8 cellular contexts compared by ENCODE assay signal in genomic region chr6:78867020-78867369, GRCh38. TPM values are rescaled to one million over a fixed set of nuclear protein-coding genes. Genes with fewer than 3 reads are reported as not detected.
DNase-seq lines count a peak whose midpoint lies in the region; ATAC-seq and TF ChIP-seq lines count a peak whose summit lies in the region.

No MANE protein-coding gene starts in this region.

- no peaks in the 10 kb centered on the region for H3K27me3 Mint-ChIP-seq in activated naive CD8-positive, alpha-beta T cell

- peak overlapping the region; percentile 98 for H3K4me3 Mint-ChIP-seq in activated naive CD8-positive, alpha-beta T cell

- H3K27ac Mint-ChIP-seq in activated naive CD8-positive, alpha-beta T cell, result peak overlapping the region; percentile 96

- H3K9ac ChIP-seq in iPS-20b (ENCODE audit: low read depth, low read length), result peak overlapping the region; percentile 94
- peak overlapping the region; percentile 84 for H3K9ac ChIP-seq in stomach smooth muscle (ENCODE audit: low read length in 2 of 2)

- H3K4me1 ChIP-seq in iPS-20b (ENCODE audit: insufficient read depth, low read length) (peaks cover 4% of the 10 kb centered on the region; the same call in 1 of the 2 replicates), stomach smooth muscle (ENCODE audit: control insufficient read depth, insufficient read depth, low read length) (no peaks in the 10 kb centered on the region)

- H3K9me3 Mint-ChIP-seq in activated naive CD8-positive, alpha-beta T cell (ENCODE audit: low read depth), result no peaks in the 10 kb centered on the region

- 0 out of 2 replicates have a peak, but pooled peaks cover 1% of the 10 kb centered on the region for H3K36me3 ChIP-seq in iPS-20b (ENCODE audit: insufficient read depth, low read depth, low read length)
- H3K36me3 ChIP-seq in stomach smooth muscle (ENCODE audit: control insufficient read depth in 2 of 2, insufficient read depth in 2 of 2, low read length in 2 of 2), result no peaks in the 10 kb centered on the region

- H3K27ac ChIP-seq in iPS-20b (ENCODE audit: low read length), result peak overlapping the region; percentile 77
- no peak overlapping the region for H3K27ac ChIP-seq in stomach smooth muscle (ENCODE audit: low read length)

- no peaks in the 10 kb centered on the region for H3K9me3 ChIP-seq in iPS-20b (ENCODE audit: insufficient read depth, low read depth, low read length)
- no peaks in the 10 kb centered on the region for H3K9me3 ChIP-seq in stomach smooth muscle (ENCODE audit: control insufficient read depth in 2 of 2, low read length in 2 of 2)

- peaks cover 10% of the 10 kb centered on the region for H3K36me3 Mint-ChIP-seq in activated naive CD8-positive, alpha-beta T cell

- H3K4me3 ChIP-seq in iPS-20b (ENCODE audit: low read length) (peak overlapping the region; percentile 94), stomach smooth muscle (ENCODE audit: low read length in 2 of 2) (peak overlapping the region; percentile 99)

- intact Hi-C loops in Right ventricle myocardium inferior (cut with DNase I), result loop anchor here (10.0 kb wide), 2 partner anchors 208 to 368 kb away; partner anchors contain the start of genes HMGN3 and PHIP
- intact Hi-C loops in cardiac septum (cut with DNase I), result loop anchor here (2.0 kb wide), 1 partner anchor 212 kb away; the partner anchor contains the start of gene PHIP

- peak; percentile 44 for ATAC-seq in Right ventricle myocardium inferior
- ATAC-seq in HG03135 (IDR thresholded peaks at IDR 0.05; ENCODE audit: unreplicated experiment), result peak; percentile 31

- DNase-seq in Right ventricle myocardium inferior (ENCODE audit: missing footprints) (no peak), cardiac septum (ENCODE audit: low spot score) (no peak), GM10266 (ENCODE audit: extremely low spot score) (no peak), SW 1271 (lab: John Stamatoyannopoulos, UW) (no peak)

- TF ChIP-seq CTCF in GM10266 (IDR thresholded peaks at IDR 0.05; ENCODE audit: control insufficient read depth, insufficient read depth, low read depth, missing control alignments), result no peak

- H3K4me1 Mint-ChIP-seq in activated naive CD8-positive, alpha-beta T cell (ENCODE audit: low read depth), result peaks cover 27% of the 10 kb centered on the region

- H3K27me3 ChIP-seq in iPS-20b (ENCODE audit: insufficient read depth, low read length) (no peaks in the 10 kb centered on the region), stomach smooth muscle (ENCODE audit: control insufficient read depth in 1 of 2, insufficient read depth in 2 of 2, low read length in 2 of 2) (no peaks in the 10 kb centered on the region)

RNA-seq across cellular contexts. Expression of gene IRAK1BP1, which starts 0.4 kb away (rescaled TPM):
- total RNA-seq in Right ventricle myocardium inferior (3.5 TPM), cardiac septum (2.1 TPM)
